Comparison of ENCODE assay signal across 8 cellular contexts in the genomic region with DNA sequence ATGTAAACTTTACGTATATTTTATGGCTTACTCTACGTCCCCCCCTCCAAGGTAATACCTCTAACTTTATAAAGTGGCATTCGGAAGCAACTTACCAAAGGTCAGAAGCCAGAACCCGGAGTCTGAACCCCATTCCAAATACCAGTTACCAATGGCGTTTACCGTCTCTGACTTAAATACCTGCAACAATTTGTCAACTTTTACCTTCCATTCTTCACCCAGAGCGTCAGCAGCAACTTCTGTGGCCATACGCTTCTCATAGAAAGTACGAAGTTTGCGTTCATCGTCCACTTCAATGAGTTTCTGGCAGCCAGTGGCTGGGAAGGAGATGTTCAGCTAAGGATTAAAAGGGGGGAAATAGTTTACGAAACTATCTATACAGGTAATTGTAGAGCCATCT. TPM values are rescaled to one million over a fixed set of nuclear protein-coding genes. Genes with fewer than 3 reads are reported as not detected.
DNase-seq lines count a peak whose midpoint lies in the region; ATAC-seq lines count a peak whose summit lies in the region.

No MANE protein-coding gene starts in this region.

- H3K9me3 Mint-ChIP-seq in activated T-cell treated with anti-CD3 and anti-CD28 coated beads, Interleukin-2, amount 50 U/mL, for 4 hours = no peaks in the 10 kb centered on the region
- no peaks in the 10 kb centered on the region for H3K9me3 Mint-ChIP-seq in stimulated activated naive B cell treated with anti-CD40 and anti-IgM and Interleukin-4, amounts not matched to agents 10 μg/mL and 1 μg/mL and 100 μg/mL, for 72 hours

- peaks cover 35% of the 10 kb centered on the region for H3K4me1 Mint-ChIP-seq in activated T-cell treated with anti-CD3 and anti-CD28 coated beads, Interleukin-2, amount 50 U/mL, for 4 hours (ENCODE audit: low read depth)
- peaks cover 19 to 40% of the 10 kb centered on the region in 2 donors for H3K4me1 Mint-ChIP-seq in stimulated activated naive B cell treated with anti-CD40 and anti-IgM and Interleukin-4, amounts not matched to agents 10 μg/mL and 1 μg/mL and 100 μg/mL, for 72 hours

- peak overlapping the region; percentile 98 for H3K4me3 ChIP-seq in iPS-11a (ENCODE audit: low read depth, low read length)

- H3K4me3 Mint-ChIP-seq in activated T-cell treated with anti-CD3 and anti-CD28 coated beads, Interleukin-2, amount 50 U/mL, for 4 hours = peak overlapping the region; percentile 97
- peak overlapping the region; percentile 95 to 99 for H3K4me3 Mint-ChIP-seq in stimulated activated naive B cell treated with anti-CD40 and anti-IgM and Interleukin-4, amounts not matched to agents 10 μg/mL and 1 μg/mL and 100 μg/mL, for 72 hours

- no peaks in the 10 kb centered on the region for H3K27me3 Mint-ChIP-seq in activated T-cell treated with anti-CD3 and anti-CD28 coated beads, Interleukin-2, amount 50 U/mL, for 4 hours (ENCODE audit: low read depth)
- no peaks in the 10 kb centered on the region for H3K27me3 Mint-ChIP-seq in stimulated activated naive B cell treated with anti-CD40 and anti-IgM and Interleukin-4, amounts not matched to agents 10 μg/mL and 1 μg/mL and 100 μg/mL, for 72 hours

- peaks cover 52% of the 10 kb centered on the region for H3K36me3 Mint-ChIP-seq in activated T-cell treated with anti-CD3 and anti-CD28 coated beads, Interleukin-2, amount 50 U/mL, for 4 hours (ENCODE audit: insufficient read depth)
- H3K36me3 Mint-ChIP-seq in stimulated activated naive B cell treated with anti-CD40 and anti-IgM and Interleukin-4, amounts not matched to agents 10 μg/mL and 1 μg/mL and 100 μg/mL, for 72 hours = peaks cover 52 to 62% of the 10 kb centered on the region in 2 donors

- no peak for ATAC-seq in activated T-cell treated with anti-CD3 and anti-CD28 coated beads, Interleukin-2, amount 50 U/mL, for 4 hours
- ATAC-seq in stimulated activated naive B cell treated with anti-CD40 and anti-IgM and Interleukin-4, amounts not matched to agents 10 μg/mL and 1 μg/mL and 100 μg/mL, for 72 hours (replicated peaks) = no peak
- no peak for ATAC-seq in HG03521 (IDR thresholded peaks at IDR 0.05; ENCODE audit: unreplicated experiment)
- ATAC-seq in HG03196 (IDR thresholded peaks at IDR 0.05; ENCODE audit: unreplicated experiment) = no peak
- ATAC-seq in HG02981 (IDR thresholded peaks at IDR 0.05; ENCODE audit: unreplicated experiment) = no peak

- DNase-seq in DMS 273 (lab: John Stamatoyannopoulos, UW; ENCODE audit: unreplicated experiment) = peak; percentile 29
- no peak for DNase-seq in DMS 273 treated with DMSO at 0.1 percent for 48 hours (lab: John Stamatoyannopoulos, UW)
- DNase-seq in activated T-cell treated with anti-CD3 and anti-CD28 coated beads, Interleukin-2, amount 50 U/mL, for 4 hours = no peak
- DNase-seq in stimulated activated naive B cell treated with anti-CD40 and anti-IgM and Interleukin-4, amounts not matched to agents 10 μg/mL and 1 μg/mL and 100 μg/mL, for 72 hours = no peak

- H3K27ac Mint-ChIP-seq in stimulated activated naive B cell treated with anti-CD40 and anti-IgM and Interleukin-4, amounts not matched to agents 10 μg/mL and 1 μg/mL and 100 μg/mL, for 72 hours = peak overlapping the region; percentile 99

RNA-seq across cellular contexts. Expression of gene RPS6, which starts 0.8 kb away (rescaled TPM):
- total RNA-seq in activated T-cell treated with anti-CD3 and anti-CD28 coated beads, Interleukin-2, amount 50 U/mL, for 4 hours = 1,000 to 10,000 TPM; 3,044 to 3,307 (median 3,093) TPM

RNA-seq across cellular contexts. Expression of gene ACER2, which starts 29.5 kb away (rescaled TPM):
- total RNA-seq in activated T-cell treated with anti-CD3 and anti-CD28 coated beads, Interleukin-2, amount 50 U/mL, for 4 hours = under 1 TPM; 0.65 to 0.87 (median 0.76) TPM
